Comparison of ENCODE assay signal across 1 cellular context in the genomic region with DNA sequence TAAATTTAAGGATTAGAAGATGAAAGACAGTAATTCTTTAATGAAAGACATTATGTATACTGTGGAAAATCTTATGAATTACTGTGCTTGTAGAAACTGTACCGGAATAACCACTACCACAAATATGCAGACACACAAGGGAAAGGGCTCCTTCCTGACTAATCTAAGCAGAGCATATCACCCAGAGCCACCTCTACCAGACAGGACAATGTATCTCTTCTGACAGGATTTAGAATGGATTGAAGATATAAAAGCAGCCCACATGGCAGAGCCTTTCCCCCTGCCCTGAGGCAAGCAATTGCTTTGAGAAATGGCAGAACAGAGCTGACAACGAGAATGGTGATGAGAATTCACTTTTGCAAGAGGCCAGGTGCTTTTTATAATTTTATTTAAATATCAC.
TF ChIP-seq lines count a peak whose summit lies in the region.

No MANE protein-coding gene starts in this region.

TF ChIP-seq in IMR-90, 13 proteins besides CTCF, POLR2A, EP300 and RAD21 (continued from another document):
- no peak for TF ChIP-seq RFX5 (IDR thresholded peaks at IDR 0.05; ENCODE audit: low read depth, low read length)
